8 cellular contexts compared by ENCODE assay signal in the genomic region with DNA sequence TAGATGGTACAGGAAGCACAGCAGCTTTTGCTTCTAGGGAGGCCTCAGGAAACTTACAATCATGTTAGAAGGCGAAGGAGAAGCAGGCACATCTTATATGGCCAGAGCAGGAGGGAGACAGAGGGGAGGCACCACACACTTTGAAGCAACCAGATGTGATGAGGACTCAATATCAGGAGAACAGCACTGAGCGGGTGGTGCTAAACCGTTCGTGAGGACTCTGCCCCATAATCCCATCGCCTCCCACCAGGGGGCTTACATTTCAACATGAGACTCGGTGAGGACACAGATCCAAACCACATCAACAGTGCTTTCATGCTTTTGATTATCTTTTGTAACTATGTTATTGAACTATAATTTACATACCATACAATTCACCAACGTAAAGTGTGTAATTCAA. TPM values are rescaled to one million over a fixed set of nuclear protein-coding genes. Genes with fewer than 3 reads are reported as not detected.
A peak's percentile ranks its signal among the peaks of the same experiment; 100 is the strongest.
DNase-seq lines count a peak whose midpoint lies in the region; ATAC-seq and TF ChIP-seq lines count a peak whose summit lies in the region.

No MANE protein-coding gene starts in this region.

- 76 to 81% methylated on average over 7 of the region's 7 CpGs for WGBS in testis, 2 donors

- in situ Hi-C loops in G401 (cut with HindIII; ENCODE audit: low sequenced_read_pairs): no loop called here

- H3K27ac ChIP-seq in lower lobe of right lung (peak overlapping the region; percentile 70), testis (peak overlapping the region in 1 of 2 donors; percentile 15)

- H3K9me3 ChIP-seq in lower lobe of right lung (no peaks in the 10 kb centered on the region), testis (no peaks in the 10 kb centered on the region)

- no peak overlapping the region for H3K4me3 ChIP-seq in lower lobe of right lung
- no peak overlapping the region for H3K4me3 ChIP-seq in testis

- H3K27me3 ChIP-seq in lower lobe of right lung (ENCODE audit: low read depth) (no peaks in the 10 kb centered on the region), testis (no peaks in the 10 kb centered on the region)

- TF ChIP-seq CTCF in AG09319 (IDR thresholded peaks at IDR 0.05; ENCODE audit: low read depth, low read length) (peak; percentile 13), lower lobe of right lung (IDR thresholded peaks at IDR 0.05) (peak; percentile 22), testis (IDR thresholded peaks at IDR 0.05) (peak in 1 of 3 experiments; percentile 4)

- TF ChIP-seq POLR2A in testis (IDR thresholded peaks at IDR 0.05): no peak

- ATAC-seq in lower lobe of right lung: peak in 1 of 2 donors; percentile 37
- ATAC-seq in GM21367 (IDR thresholded peaks at IDR 0.05; ENCODE audit: unreplicated experiment): no peak

- no peak for DNase-seq in AG09319 (ENCODE audit: extremely low read depth, low read depth)
- peak; percentile 56 to 62 for DNase-seq in Kasumi-1 (lab: John Stamatoyannopoulos, UW)
- DNase-seq in activated naive CD4-positive, alpha-beta T cell treated with Interleukin-2 at 50 U/mL for 16 hours: peak; percentile 40
- no peak for DNase-seq in lower lobe of right lung
- DNase-seq in testis: no peak
- no peak for DNase-seq in NCI-H2227 (lab: John Stamatoyannopoulos, UW; ENCODE audit: unreplicated experiment)
- DNase-seq in G401 (ENCODE audit: low spot score): no peak

- peaks cover 45% of the 10 kb centered on the region for H3K36me3 ChIP-seq in lower lobe of right lung
- no peaks in the 10 kb centered on the region for H3K36me3 ChIP-seq in testis (ENCODE audit: low read depth, missing control alignments)

- H3K4me1 ChIP-seq in lower lobe of right lung (peaks cover 15% of the 10 kb centered on the region), testis (no peaks in the 10 kb centered on the region)

- intact Hi-C loops in lower lobe of right lung (cut with DNase I): no loop called here
- intact Hi-C loops in testis (cut with DNase I; ENCODE audit: low total_unique reads): no loop called here

RNA-seq across cellular contexts. Expression of gene TMEM44, which starts 7.6 kb away (rescaled TPM):
- total RNA-seq in lower lobe of right lung (22.7 TPM), testis (10 to 100 TPM; 10.7 to 14.9 TPM)
- polyA plus RNA-seq in testis (ENCODE audit: insufficient read depth, low read depth, low replicate concordance): 6.8 TPM
- 6.5 and 7.3 TPM in 2 replicates for total RNA-seq in G401 (2014; rRNA removed; shearing (Covaris generic))

RNA-seq across cellular contexts. Expression of gene LSG1, which starts 31.2 kb away (rescaled TPM):
- total RNA-seq in lower lobe of right lung (40.9 TPM), testis (10 to 100 TPM; 50.5 to 56.1 TPM)
- 47.4 TPM for polyA plus RNA-seq in testis (ENCODE audit: insufficient read depth, low read depth, low replicate concordance)
- total RNA-seq in G401 (2014; rRNA removed; shearing (Covaris generic)): 38.4 and 39.1 TPM in 2 replicates

RNA-seq across cellular contexts. Expression of gene FAM43A, which starts 44.9 kb away (rescaled TPM):
- total RNA-seq in lower lobe of right lung (12.9 TPM), testis (10 to 100 TPM; 13.1 to 22.1 TPM)
- polyA plus RNA-seq in testis (ENCODE audit: insufficient read depth, low read depth, low replicate concordance): 7.5 TPM
- 9.6 and 13.2 TPM in 2 replicates for total RNA-seq in G401 (2014; rRNA removed; shearing (Covaris generic))

Comparison
In these comparisons a context has a peak if more than half of its experiments do, and no peak if none do; other contexts are left out.
1. DNase-seq: peak in Kasumi-1 (2 of 2) and activated naive CD4-positive, alpha-beta T cell treated with Interleukin-2 at 50 U/mL for 16 hours (single experiment); none in AG09319 (single experiment), lower lobe of right lung (single experiment), testis (single experiment), NCI-H2227 (single experiment) and G401 (single experiment).